ENCODE assay signal across 20 cellular contexts in genomic region chr9:29439961-29440360, GRCh38.
DNase-seq lines count a peak whose midpoint lies in the region; ATAC-seq, FAIRE-seq and TF ChIP-seq lines count a peak whose summit lies in the region.
"Had no signal": no experiment of that assay in that cellular context is flagged by ENCODE, and none has a peak within 500 bp of the region (broad histone marks: within the 10 kb centered on the region; RNA-seq: fewer than 3 reads in every experiment).

No MANE protein-coding gene starts in this region.

- no peak for FAIRE-seq in astrocyte (lab: Jason Lieb, UNC)

- no peaks in the 10 kb centered on the region for H3K4me1 ChIP-seq in astrocyte (ENCODE audit: insufficient read depth, low read length)
- H3K4me1 ChIP-seq: psoas muscle, SJSA1, tibial nerve had no signal

- no peak overlapping the region for H3K4me3 ChIP-seq in astrocyte (ENCODE audit: insufficient read depth, low read depth, low read length)
- H3K4me3 ChIP-seq: psoas muscle, SJSA1, tibial nerve had no signal

- H3K4me1 Mint-ChIP-seq in natural killer cell treated with Interleukin-12 subunit alpha and Interleukin-12 subunit beta and Interleukin-15 and Interleukin-18, amount 100 ng/mL, for 72 hours (ENCODE audit: low read depth in 2 of 2), result peaks cover 0 to 10% of the 10 kb centered on the region in 2 donors
- H3K4me1 Mint-ChIP-seq in natural killer cell, result peaks cover 0 to 15% of the 10 kb centered on the region in 2 donors
- peaks cover 42% of the 10 kb centered on the region for H3K4me1 Mint-ChIP-seq in astrocyte (ENCODE audit: low read depth, unreplicated experiment)
- no peaks in the 10 kb centered on the region for H3K4me1 Mint-ChIP-seq in activated CD4-positive, alpha-beta T cell treated with anti-CD3 and anti-CD28 coated beads, Interleukin-2, amount 10 ng/mL, durations not matched to agents 24 days and 14 days
- H3K4me1 Mint-ChIP-seq: CD4-positive, CD25-positive, alpha-beta regulatory T cell; stimulated activated memory B cell treated with anti-CD40 and anti-IgM and Interleukin-4, amounts not matched to agents 10 μg/mL and 1 μg/mL and 100 μg/mL, for 72 hours had no signal

- peak; percentile 54 to 78 for ATAC-seq in natural killer cell treated with Interleukin-12 subunit alpha and Interleukin-12 subunit beta and Interleukin-15 and Interleukin-18, amount 100 ng/mL, for 72 hours
- ATAC-seq in natural killer cell, result no peak
- no peak for ATAC-seq in HG03280 (IDR thresholded peaks at IDR 0.05; ENCODE audit: unreplicated experiment)
- ATAC-seq: psoas muscle; stimulated activated memory B cell treated with anti-CD40 and anti-IgM and Interleukin-4, amounts not matched to agents 10 μg/mL and 1 μg/mL and 100 μg/mL, for 72 hours had no signal

- H3K4me3 Mint-ChIP-seq in natural killer cell treated with Interleukin-12 subunit alpha and Interleukin-12 subunit beta and Interleukin-15 and Interleukin-18, amount 100 ng/mL, for 72 hours, result no peak overlapping the region
- H3K4me3 Mint-ChIP-seq in natural killer cell (no peak overlapping the region), astrocyte (ENCODE audit: unreplicated experiment) (no peak overlapping the region)
- H3K4me3 Mint-ChIP-seq in activated CD4-positive, alpha-beta T cell treated with anti-CD3 and anti-CD28 coated beads, Interleukin-2, amount 10 ng/mL, durations not matched to agents 24 days and 14 days, result no peak overlapping the region
- H3K4me3 Mint-ChIP-seq: CD4-positive, CD25-positive, alpha-beta regulatory T cell; nephron; stimulated activated memory B cell treated with anti-CD40 and anti-IgM and Interleukin-4, amounts not matched to agents 10 μg/mL and 1 μg/mL and 100 μg/mL, for 72 hours had no signal

- TF ChIP-seq CTCF in natural killer cell (IDR thresholded peaks at IDR 0.05) (no peak), astrocyte (IDR thresholded peaks at IDR 0.05; ENCODE audit: insufficient read depth, low read depth, low read length) (no peak)

- no peak overlapping the region for H3K4me2 ChIP-seq in astrocyte (ENCODE audit: low read length)

- H3K36me3 ChIP-seq in astrocyte (ENCODE audit: insufficient read depth, low read length), result no peaks in the 10 kb centered on the region
- H3K36me3 ChIP-seq: SJSA1, tibial nerve had no signal

- peak overlapping the region; percentile 46 to 73 for H3K27ac Mint-ChIP-seq in natural killer cell treated with Interleukin-12 subunit alpha and Interleukin-12 subunit beta and Interleukin-15 and Interleukin-18, amount 100 ng/mL, for 72 hours
- H3K27ac Mint-ChIP-seq in natural killer cell (no peak overlapping the region), astrocyte (ENCODE audit: unreplicated experiment) (peak overlapping the region; percentile 90)
- no peak overlapping the region for H3K27ac Mint-ChIP-seq in activated CD4-positive, alpha-beta T cell treated with anti-CD3 and anti-CD28 coated beads, Interleukin-2, amount 10 ng/mL, durations not matched to agents 24 days and 14 days
- H3K27ac Mint-ChIP-seq: CD4-positive, CD25-positive, alpha-beta regulatory T cell; nephron; stimulated activated memory B cell treated with anti-CD40 and anti-IgM and Interleukin-4, amounts not matched to agents 10 μg/mL and 1 μg/mL and 100 μg/mL, for 72 hours had no signal

- no peaks in the 10 kb centered on the region for H4K20me1 ChIP-seq in astrocyte (ENCODE audit: insufficient read depth, low read length)

- no peaks in the 10 kb centered on the region for H3K27me3 ChIP-seq in astrocyte (ENCODE audit: insufficient read depth, low read length)
- H3K27me3 ChIP-seq: SJSA1, tibial nerve had no signal

- DNase-seq in natural killer cell treated with Interleukin-12 subunit alpha and Interleukin-12 subunit beta and Interleukin-15 and Interleukin-18, amount 100 ng/mL, for 72 hours (ENCODE audit: low spot score), result no peak
- DNase-seq in natural killer cell (no peak), astrocyte (ENCODE audit: low read depth) (peak; percentile 13), islet precursor cell (peak; percentile 79), LoVo (ENCODE audit: low spot score) (no peak), DMS153 (lab: John Stamatoyannopoulos, UW) (no peak)
- DNase-seq in activated CD4-positive, alpha-beta T cell treated with anti-CD3 and anti-CD28 coated beads, Interleukin-2, amount 10 ng/mL, durations not matched to agents 24 days and 14 days, result no peak
- DNase-seq: activated CD4-positive, alpha-beta T cell treated with anti-CD3 and anti-CD28 coated beads for 1 hour; activated effector memory CD4-positive, alpha-beta T cell treated with Interleukin-2 at 50 U/mL for 16 hours; amniotic stem cell; CD4-positive, CD25-positive, alpha-beta regulatory T cell; DMS79 treated with DMSO at 0.1 percent for 48 hours; HCEC 1CT; NCI-H187 treated with DMSO at 0.1 percent for 48 hours; psoas muscle had no signal

- H3K27me3 Mint-ChIP-seq in natural killer cell treated with Interleukin-12 subunit alpha and Interleukin-12 subunit beta and Interleukin-15 and Interleukin-18, amount 100 ng/mL, for 72 hours, result no peaks in the 10 kb centered on the region
- H3K27me3 Mint-ChIP-seq in natural killer cell (ENCODE audit: low read depth in 2 of 2) (no peaks in the 10 kb centered on the region), astrocyte (ENCODE audit: low read depth, unreplicated experiment) (no peaks in the 10 kb centered on the region)
- no peaks in the 10 kb centered on the region for H3K27me3 Mint-ChIP-seq in activated CD4-positive, alpha-beta T cell treated with anti-CD3 and anti-CD28 coated beads, Interleukin-2, amount 10 ng/mL, durations not matched to agents 24 days and 14 days
- H3K27me3 Mint-ChIP-seq: CD4-positive, CD25-positive, alpha-beta regulatory T cell; stimulated activated memory B cell treated with anti-CD40 and anti-IgM and Interleukin-4, amounts not matched to agents 10 μg/mL and 1 μg/mL and 100 μg/mL, for 72 hours had no signal

- H2AFZ ChIP-seq in astrocyte (ENCODE audit: low read depth, low read length), result no peak overlapping the region

- H3K36me3 Mint-ChIP-seq in natural killer cell treated with Interleukin-12 subunit alpha and Interleukin-12 subunit beta and Interleukin-15 and Interleukin-18, amount 100 ng/mL, for 72 hours, result peaks cover 11% of the 10 kb centered on the region
- H3K36me3 Mint-ChIP-seq in natural killer cell (peaks cover 5% of the 10 kb centered on the region), astrocyte (ENCODE audit: low read depth, unreplicated experiment) (no peaks in the 10 kb centered on the region)
- H3K36me3 Mint-ChIP-seq in activated CD4-positive, alpha-beta T cell treated with anti-CD3 and anti-CD28 coated beads, Interleukin-2, amount 10 ng/mL, durations not matched to agents 24 days and 14 days (ENCODE audit: low read depth), result no peaks in the 10 kb centered on the region
- H3K36me3 Mint-ChIP-seq: CD4-positive, CD25-positive, alpha-beta regulatory T cell; stimulated activated memory B cell treated with anti-CD40 and anti-IgM and Interleukin-4, amounts not matched to agents 10 μg/mL and 1 μg/mL and 100 μg/mL, for 72 hours had no signal

- H3K9me3 Mint-ChIP-seq in natural killer cell treated with Interleukin-12 subunit alpha and Interleukin-12 subunit beta and Interleukin-15 and Interleukin-18, amount 100 ng/mL, for 72 hours, result peaks cover 10% of the 10 kb centered on the region
- H3K9me3 Mint-ChIP-seq in natural killer cell (peaks cover 0 to 4% of the 10 kb centered on the region in 2 donors), astrocyte (ENCODE audit: unreplicated experiment) (no peaks in the 10 kb centered on the region)
- no peaks in the 10 kb centered on the region for H3K9me3 Mint-ChIP-seq in activated CD4-positive, alpha-beta T cell treated with anti-CD3 and anti-CD28 coated beads, Interleukin-2, amount 10 ng/mL, durations not matched to agents 24 days and 14 days
- H3K9me3 Mint-ChIP-seq: nephron; stimulated activated memory B cell treated with anti-CD40 and anti-IgM and Interleukin-4, amounts not matched to agents 10 μg/mL and 1 μg/mL and 100 μg/mL, for 72 hours had no signal

- H3K79me2 ChIP-seq in astrocyte (ENCODE audit: insufficient read depth, low read length), result no peaks in the 10 kb centered on the region

- H3K9ac ChIP-seq in astrocyte (ENCODE audit: low read length), result no peak overlapping the region

- intact Hi-C loops in natural killer cell (cut with micrococcal nuclease), result loop anchor here (5.0 kb wide), 1 partner anchor 228 kb away; the partner anchor contains the start of gene LINGO2
- intact Hi-C loops in activated CD4-positive, alpha-beta T cell treated with anti-CD3 and anti-CD28 coated beads, Interleukin-2, amount 10 ng/mL, durations not matched to agents 24 days and 14 days (cut with micrococcal nuclease), result no loop called here

- H3K9me3 ChIP-seq in astrocyte (ENCODE audit: insufficient read depth, low read depth, low read length), result peaks cover 3% of the 10 kb centered on the region
- H3K9me3 ChIP-seq: psoas muscle, SJSA1, tibial nerve had no signal

- no peak overlapping the region for H3K27ac ChIP-seq in astrocyte (ENCODE audit: low read depth, low read length)
- H3K27ac ChIP-seq: psoas muscle, SJSA1, tibial nerve had no signal

Comparison
In these comparisons a context has a peak if more than half of its experiments do, and no peak if none do; other contexts are left out.
1. ATAC-seq: peak in natural killer cell treated with Interleukin-12 subunit alpha and Interleukin-12 subunit beta and Interleukin-15 and Interleukin-18, amount 100 ng/mL, for 72 hours (2 of 2); none in natural killer cell (0 of 3) and HG03280 (single experiment).
2. H3K27ac Mint-ChIP-seq: peak in natural killer cell treated with Interleukin-12 subunit alpha and Interleukin-12 subunit beta and Interleukin-15 and Interleukin-18, amount 100 ng/mL, for 72 hours (2 of 2) and astrocyte (single experiment); none in natural killer cell (0 of 2) and activated CD4-positive, alpha-beta T cell treated with anti-CD3 and anti-CD28 coated beads, Interleukin-2, amount 10 ng/mL, durations not matched to agents 24 days and 14 days (single experiment).
3. DNase-seq: peak in astrocyte (single experiment) and islet precursor cell (single experiment); none in natural killer cell treated with Interleukin-12 subunit alpha and Interleukin-12 subunit beta and Interleukin-15 and Interleukin-18, amount 100 ng/mL, for 72 hours (single experiment), natural killer cell (single experiment), LoVo (single experiment), activated CD4-positive, alpha-beta T cell treated with anti-CD3 and anti-CD28 coated beads, Interleukin-2, amount 10 ng/mL, durations not matched to agents 24 days and 14 days (single experiment) and DMS153 (single experiment).